In the genomic region with DNA sequence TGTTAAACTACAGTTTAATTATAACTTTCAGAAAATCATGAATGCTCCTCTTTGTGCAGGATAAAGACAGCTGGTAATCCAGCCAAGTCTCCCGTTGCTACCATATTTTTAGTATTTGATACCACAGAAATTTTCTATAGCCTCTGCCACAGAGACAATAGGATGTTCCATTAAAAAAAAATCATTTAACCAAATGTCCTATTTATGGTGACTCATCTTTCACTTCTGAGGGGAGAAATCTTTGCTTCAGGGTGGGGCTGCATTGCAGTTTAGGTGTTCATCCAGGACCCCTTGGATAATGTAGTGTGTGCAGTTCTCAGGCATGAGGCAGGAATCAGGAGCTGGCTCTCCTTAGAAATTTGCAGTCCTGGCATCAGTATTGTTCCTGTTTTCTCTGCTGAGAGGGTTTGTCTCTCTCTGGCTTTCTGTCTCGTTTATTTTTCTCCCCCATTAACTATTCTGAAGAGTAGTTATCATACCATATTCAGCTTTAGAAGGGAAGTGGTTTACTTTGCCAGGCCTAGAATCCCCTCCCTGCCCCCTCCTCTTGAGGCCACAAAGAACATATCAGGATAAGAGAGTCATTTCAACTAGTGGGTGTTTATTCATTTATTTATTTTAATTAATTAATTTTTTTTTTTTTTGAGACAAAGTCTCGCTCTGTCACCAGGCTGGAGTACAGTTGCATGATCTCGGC, we compare ENCODE assay signal across 15 cellular contexts. TPM values are rescaled to one million over a fixed set of nuclear protein-coding genes. Genes with fewer than 3 reads are reported as not detected.
DNase-seq lines count a peak whose midpoint lies in the region; ATAC-seq lines count a peak whose summit lies in the region.
"Had no signal": no experiment of that assay in that cellular context is flagged by ENCODE, and none has a peak within 500 bp of the region (broad histone marks: within the 10 kb centered on the region; RNA-seq: fewer than 3 reads in every experiment).

No MANE protein-coding gene starts in this region.

- peak overlapping the region; percentile 9; the same call in 1 of the 2 replicates for H3K4me3 ChIP-seq in Jurkat, Clone E6-1 (ENCODE audit: low read length)
- H3K4me3 ChIP-seq: sigmoid colon, testis had no signal

- ATAC-seq in activated CD8-positive, alpha-beta T cell treated with anti-CD3 and anti-CD28 coated beads, Interleukin-2, amount 10 ng/mL, durations not matched to agents 7 days and 5 days = no peak
- ATAC-seq in naive thymus-derived CD8-positive, alpha-beta T cell = no peak

- peaks cover 3% of the 10 kb centered on the region for H3K36me3 Mint-ChIP-seq in activated CD8-positive, alpha-beta T cell treated with anti-CD3 and anti-CD28 coated beads, Interleukin-2, amount 10 ng/mL, durations not matched to agents 7 days and 5 days (ENCODE audit: low read depth)
- peaks cover 0 to 18% (median 2%) of the 10 kb centered on the region in 3 donors for H3K36me3 Mint-ChIP-seq in naive thymus-derived CD8-positive, alpha-beta T cell

- no peaks in the 10 kb centered on the region for H3K9me3 Mint-ChIP-seq in activated CD8-positive, alpha-beta T cell treated with anti-CD3 and anti-CD28 coated beads, Interleukin-2, amount 10 ng/mL, durations not matched to agents 7 days and 5 days (ENCODE audit: insufficient read depth)
- no peaks in the 10 kb centered on the region for H3K9me3 Mint-ChIP-seq in naive thymus-derived CD8-positive, alpha-beta T cell
- H3K9me3 Mint-ChIP-seq: dendritic cell treated with granulocyte-macrophage colony-stimulating factor and Interleukin-4, amounts not matched to agents 40 ng/mL and 50 ng/mL, for 4 days had no signal

- no peaks in the 10 kb centered on the region for H3K27me3 Mint-ChIP-seq in activated CD8-positive, alpha-beta T cell treated with anti-CD3 and anti-CD28 coated beads, Interleukin-2, amount 10 ng/mL, durations not matched to agents 7 days and 5 days (ENCODE audit: low read depth)
- no peaks in the 10 kb centered on the region for H3K27me3 Mint-ChIP-seq in naive thymus-derived CD8-positive, alpha-beta T cell
- H3K27me3 Mint-ChIP-seq: dendritic cell treated with granulocyte-macrophage colony-stimulating factor and Interleukin-4, amounts not matched to agents 40 ng/mL and 50 ng/mL, for 4 days had no signal

- H3K4me3 Mint-ChIP-seq in activated CD8-positive, alpha-beta T cell treated with anti-CD3 and anti-CD28 coated beads, Interleukin-2, amount 10 ng/mL, durations not matched to agents 7 days and 5 days = no peak overlapping the region
- peak overlapping the region; percentile 32 to 76 (median 62) for H3K4me3 Mint-ChIP-seq in naive thymus-derived CD8-positive, alpha-beta T cell
- H3K4me3 Mint-ChIP-seq: dendritic cell treated with granulocyte-macrophage colony-stimulating factor and Interleukin-4, amounts not matched to agents 40 ng/mL and 50 ng/mL, for 4 days had no signal

- CTCF ChIA-PET in activated CD8-positive, alpha-beta T cell treated with anti-CD3 and anti-CD28 coated beads, Interleukin-2, amount 10 ng/mL, durations not matched to agents 7 days and 5 days (lab: Charles Lee) = interaction anchor here (0.5 to 1.9 kb wide), 7 partner anchors 12 to 331 kb away, joined by 3 to 6 read pairs (median 4); a partner anchor contains a TSS

- H3K27ac Mint-ChIP-seq in activated CD8-positive, alpha-beta T cell treated with anti-CD3 and anti-CD28 coated beads, Interleukin-2, amount 10 ng/mL, durations not matched to agents 7 days and 5 days = peak overlapping the region; percentile 69
- peak overlapping the region; percentile 58 to 92 (median 76) for H3K27ac Mint-ChIP-seq in naive thymus-derived CD8-positive, alpha-beta T cell
- H3K27ac Mint-ChIP-seq: dendritic cell treated with granulocyte-macrophage colony-stimulating factor and Interleukin-4, amounts not matched to agents 40 ng/mL and 50 ng/mL, for 4 days had no signal

- H3K4me1 Mint-ChIP-seq in activated CD8-positive, alpha-beta T cell treated with anti-CD3 and anti-CD28 coated beads, Interleukin-2, amount 10 ng/mL, durations not matched to agents 7 days and 5 days (ENCODE audit: low read depth) = peaks cover 50% of the 10 kb centered on the region
- peaks cover 31 to 75% (median 72%) of the 10 kb centered on the region in 4 donors for H3K4me1 Mint-ChIP-seq in naive thymus-derived CD8-positive, alpha-beta T cell

- DNase-seq in DMS79 treated with DMSO at 0.1 percent for 48 hours (lab: John Stamatoyannopoulos, UW) (peak; percentile 26), DMS79 (lab: John Stamatoyannopoulos, UW) (no peak), NCI-H748 treated with DMSO at 0.1 percent for 48 hours (lab: John Stamatoyannopoulos, UW) (no peak), NCI-H510A treated with DMSO at 0.1 percent for 48 hours (lab: John Stamatoyannopoulos, UW) (no peak), putamen (ENCODE audit: low spot score) (no peak)
- peak; percentile 57 for DNase-seq in Jurkat, Clone E6-1 (ENCODE audit: low read depth, low spot score)
- no peak for DNase-seq in activated CD8-positive, alpha-beta T cell treated with anti-CD3 and anti-CD28 coated beads, Interleukin-2, amount 10 ng/mL, durations not matched to agents 7 days and 5 days
- no peak for DNase-seq in naive thymus-derived CD8-positive, alpha-beta T cell
- DNase-seq: activated CD8-positive, alpha-beta memory T cell treated with anti-CD3 and anti-CD28 coated beads for 24 hours; HCEC 1CT; NCI-H1694 treated with DMSO at 0.1 percent for 48 hours; sigmoid colon; T-helper 1 cell; testis had no signal

- POLR2A ChIA-PET in activated CD8-positive, alpha-beta T cell treated with anti-CD3 and anti-CD28 coated beads, Interleukin-2, amount 10 ng/mL, durations not matched to agents 7 days and 5 days (lab: Charles Lee) = interaction anchor here (1.1 kb wide), 1 partner anchor 13 kb away, joined by 3 read pairs; no protein-coding TSS in a partner anchor
- POLR2A ChIA-PET in naive thymus-derived CD8-positive, alpha-beta T cell (lab: Charles Lee) = interaction anchor here (0.7 to 1.6 kb wide), 5 partner anchors 37 to 145 kb away, joined by 3 to 5 read pairs (median 3); a partner anchor contains a TSS

RNA-seq across cellular contexts. Expression of a gene that starts 3.1 kb away (rescaled TPM):
- 37.0 TPM for polyA plus RNA-seq in Jurkat, Clone E6-1 (2012; ENCODE audit: insufficient read depth, insufficient read length)
- 10 to 100 TPM; 15.8 to 19.0 TPM for total RNA-seq in activated CD8-positive, alpha-beta T cell treated with anti-CD3 and anti-CD28 coated beads, Interleukin-2, amount 10 ng/mL, durations not matched to agents 7 days and 5 days
- total RNA-seq in naive thymus-derived CD8-positive, alpha-beta T cell = 10 to 100 TPM; 35.7 to 37.8 TPM
- 10 to 100 TPM; 53.2 to 55.1 (median 54.9) TPM for polyA plus RNA-seq in naive thymus-derived CD8-positive, alpha-beta T cell

RNA-seq across cellular contexts. Expression of a gene that starts 4.6 kb away (rescaled TPM):
- polyA plus RNA-seq in Jurkat, Clone E6-1 (2012; ENCODE audit: insufficient read depth, insufficient read length) = 1.6 TPM
- 1 to 10 TPM; 9.1 to 9.9 TPM for total RNA-seq in activated CD8-positive, alpha-beta T cell treated with anti-CD3 and anti-CD28 coated beads, Interleukin-2, amount 10 ng/mL, durations not matched to agents 7 days and 5 days
- total RNA-seq in naive thymus-derived CD8-positive, alpha-beta T cell = 10 to 100 TPM; 18.3 to 20.2 TPM
- polyA plus RNA-seq in naive thymus-derived CD8-positive, alpha-beta T cell = 10 to 100 TPM in 1 of 3 donors, 1 to 10 TPM in 2; 2.7 to 12.6 (median 4.9) TPM

RNA-seq across cellular contexts. Expression of a gene that starts 25.1 kb away (rescaled TPM):
- 1.1 TPM for polyA plus RNA-seq in Jurkat, Clone E6-1 (2012; ENCODE audit: insufficient read depth, insufficient read length)
- 1 to 10 TPM; 1.1 to 1.8 TPM for total RNA-seq in activated CD8-positive, alpha-beta T cell treated with anti-CD3 and anti-CD28 coated beads, Interleukin-2, amount 10 ng/mL, durations not matched to agents 7 days and 5 days
- 1 to 10 TPM; 3.8 to 5.3 TPM for total RNA-seq in naive thymus-derived CD8-positive, alpha-beta T cell
- under 1 TPM in 2 of 3 donors, not detected in 1; 0.15 to 0.30 TPM for polyA plus RNA-seq in naive thymus-derived CD8-positive, alpha-beta T cell

RNA-seq across cellular contexts. Expression of a gene that starts 29.2 kb away (rescaled TPM):
- polyA plus RNA-seq in Jurkat, Clone E6-1 (2012; ENCODE audit: insufficient read depth, insufficient read length) = not detected
- total RNA-seq in activated CD8-positive, alpha-beta T cell treated with anti-CD3 and anti-CD28 coated beads, Interleukin-2, amount 10 ng/mL, durations not matched to agents 7 days and 5 days = not detected
- total RNA-seq in naive thymus-derived CD8-positive, alpha-beta T cell = under 1 TPM in 1 of 2 experiments, not detected in 1; 0.49 TPM
- polyA plus RNA-seq in naive thymus-derived CD8-positive, alpha-beta T cell = under 1 TPM in 1 of 3 donors, not detected in 2; 0.10 TPM

RNA-seq across cellular contexts. Expression of a gene that starts 36.2 kb away (rescaled TPM):
- 0.92 TPM for polyA plus RNA-seq in Jurkat, Clone E6-1 (2012; ENCODE audit: insufficient read depth, insufficient read length)
- 1 to 10 TPM; 1.3 TPM for total RNA-seq in activated CD8-positive, alpha-beta T cell treated with anti-CD3 and anti-CD28 coated beads, Interleukin-2, amount 10 ng/mL, durations not matched to agents 7 days and 5 days
- 1 to 10 TPM; 4.2 to 4.4 TPM for total RNA-seq in naive thymus-derived CD8-positive, alpha-beta T cell
- polyA plus RNA-seq in naive thymus-derived CD8-positive, alpha-beta T cell = 1 to 10 TPM; 2.6 to 5.2 (median 4.5) TPM

Comparison
In these comparisons a context has a peak if more than half of its experiments do, and no peak if none do; other contexts are left out.
1. DNase-seq: peak in DMS79 treated with DMSO at 0.1 percent for 48 hours (single experiment) and Jurkat, Clone E6-1 (single experiment); none in DMS79 (single experiment), activated CD8-positive, alpha-beta T cell treated with anti-CD3 and anti-CD28 coated beads, Interleukin-2, amount 10 ng/mL, durations not matched to agents 7 days and 5 days (single experiment), naive thymus-derived CD8-positive, alpha-beta T cell (0 of 10), NCI-H748 treated with DMSO at 0.1 percent for 48 hours (single experiment), NCI-H510A treated with DMSO at 0.1 percent for 48 hours (single experiment) and putamen (single experiment).